In the genomic region with DNA sequence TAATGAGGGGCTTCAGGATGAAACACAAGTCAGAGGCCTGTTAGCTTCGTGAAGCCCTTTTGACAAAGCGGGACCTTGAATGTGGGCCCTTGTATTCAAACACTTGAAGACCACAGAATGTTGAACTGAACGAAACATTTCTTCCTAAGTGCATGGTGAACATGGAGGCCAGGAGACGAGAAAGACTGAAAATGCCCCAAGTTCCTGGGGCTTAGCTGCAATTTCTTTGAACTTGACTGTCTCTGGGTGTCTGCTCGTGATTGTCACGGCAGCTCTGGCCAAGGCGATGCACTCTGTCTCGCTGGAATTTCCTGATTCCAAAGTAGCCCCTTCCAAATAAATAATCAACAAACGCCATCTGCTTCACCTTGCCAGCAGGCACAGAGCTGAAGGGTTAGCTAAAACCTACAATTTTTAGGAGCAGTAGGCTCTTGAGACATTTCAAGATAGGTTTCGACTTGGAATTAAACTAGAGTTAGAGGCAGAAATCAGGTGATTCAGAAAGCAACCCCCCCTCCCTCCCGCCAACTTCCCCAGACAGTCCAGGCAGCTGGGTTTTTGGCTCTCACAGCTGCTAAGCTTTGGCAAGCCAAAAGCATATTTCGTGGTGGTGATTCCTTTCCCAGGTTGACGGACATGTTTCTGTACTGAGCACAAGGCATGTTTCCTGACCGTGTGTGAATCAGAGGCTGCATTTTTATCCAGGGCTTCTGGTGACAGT, we compare ENCODE assay signal across 8 cellular contexts. TPM values are rescaled to one million over a fixed set of nuclear protein-coding genes. Genes with fewer than 3 reads are reported as not detected.
DNase-seq lines count a peak whose midpoint lies in the region; ATAC-seq, FAIRE-seq and TF ChIP-seq lines count a peak whose summit lies in the region.

No MANE protein-coding gene starts in this region.

- no peaks in the 10 kb centered on the region for H4K20me1 ChIP-seq in astrocyte (ENCODE audit: insufficient read depth, low read length)

- no peaks in the 10 kb centered on the region for H3K36me3 Mint-ChIP-seq in astrocyte (ENCODE audit: low read depth, unreplicated experiment)
- no peaks in the 10 kb centered on the region for H3K36me3 Mint-ChIP-seq in stimulated activated naive B cell treated with anti-CD40 and anti-IgM and Interleukin-4, amounts not matched to agents 10 μg/mL and 1 μg/mL and 100 μg/mL, for 72 hours

- H3K9me3 ChIP-seq in astrocyte (ENCODE audit: insufficient read depth, low read depth, low read length), result no peaks in the 10 kb centered on the region

- H3K4me3 Mint-ChIP-seq in astrocyte (ENCODE audit: unreplicated experiment), result peak overlapping the region; percentile 13
- H3K4me3 Mint-ChIP-seq in stimulated activated naive B cell treated with anti-CD40 and anti-IgM and Interleukin-4, amounts not matched to agents 10 μg/mL and 1 μg/mL and 100 μg/mL, for 72 hours, result no peak overlapping the region

- H3K27ac Mint-ChIP-seq in astrocyte (ENCODE audit: unreplicated experiment), result peak overlapping the region; percentile 97
- H3K27ac Mint-ChIP-seq in stimulated activated naive B cell treated with anti-CD40 and anti-IgM and Interleukin-4, amounts not matched to agents 10 μg/mL and 1 μg/mL and 100 μg/mL, for 72 hours, result peak overlapping the region; percentile 44

- no peaks in the 10 kb centered on the region for H3K27me3 Mint-ChIP-seq in astrocyte (ENCODE audit: low read depth, unreplicated experiment)
- H3K27me3 Mint-ChIP-seq in stimulated activated naive B cell treated with anti-CD40 and anti-IgM and Interleukin-4, amounts not matched to agents 10 μg/mL and 1 μg/mL and 100 μg/mL, for 72 hours, result no peaks in the 10 kb centered on the region

- peak overlapping the region; percentile 57 for H2AFZ ChIP-seq in astrocyte (ENCODE audit: low read depth, low read length)

- no peak for ATAC-seq in stimulated activated naive B cell treated with anti-CD40 and anti-IgM and Interleukin-4, amounts not matched to agents 10 μg/mL and 1 μg/mL and 100 μg/mL, for 72 hours (replicated peaks)
- no peak for ATAC-seq in GM21576 (IDR thresholded peaks at IDR 0.05; ENCODE audit: unreplicated experiment)

- H3K4me2 ChIP-seq in astrocyte (ENCODE audit: low read length), result peak overlapping the region; percentile 87

- peak overlapping the region; percentile 82 for H3K9ac ChIP-seq in astrocyte (ENCODE audit: low read length)

- no peaks in the 10 kb centered on the region for H3K36me3 ChIP-seq in astrocyte (ENCODE audit: insufficient read depth, low read length)

- DNase-seq in DMS 273 treated with DMSO at 0.1 percent for 48 hours (lab: John Stamatoyannopoulos, UW) (peak; percentile 62), NCI-H1105 treated with DMSO at 0.1 percent for 48 hours (lab: John Stamatoyannopoulos, UW) (peak; percentile 76), astrocyte (ENCODE audit: low read depth) (peak; percentile 98), iris pigment epithelial cell (ENCODE audit: low read depth) (peak; percentile 98), NCI-H1436 (lab: John Stamatoyannopoulos, UW) (no peak)
- DNase-seq in stimulated activated naive B cell treated with anti-CD40 and anti-IgM and Interleukin-4, amounts not matched to agents 10 μg/mL and 1 μg/mL and 100 μg/mL, for 72 hours, result no peak
- DNase-seq in activated CD4-positive, alpha-beta T cell treated with anti-CD3 and anti-CD28 coated beads, Interleukin-2, amount 50 U/mL, for 48 hours, result no peak

- no peak for FAIRE-seq in astrocyte (lab: Jason Lieb, UNC)

- no peaks in the 10 kb centered on the region for H3K9me3 Mint-ChIP-seq in astrocyte (ENCODE audit: unreplicated experiment)
- no peaks in the 10 kb centered on the region for H3K9me3 Mint-ChIP-seq in stimulated activated naive B cell treated with anti-CD40 and anti-IgM and Interleukin-4, amounts not matched to agents 10 μg/mL and 1 μg/mL and 100 μg/mL, for 72 hours

- H3K4me3 ChIP-seq in astrocyte (ENCODE audit: insufficient read depth, low read depth, low read length), result peak overlapping the region; percentile 19

- TF ChIP-seq CTCF in astrocyte (IDR thresholded peaks at IDR 0.05; ENCODE audit: insufficient read depth, low read depth, low read length), result no peak

- peak overlapping the region; percentile 96 for H3K27ac ChIP-seq in astrocyte (ENCODE audit: low read depth, low read length)

- no peaks in the 10 kb centered on the region for H3K79me2 ChIP-seq in astrocyte (ENCODE audit: insufficient read depth, low read length)

- H3K4me1 Mint-ChIP-seq in astrocyte (ENCODE audit: low read depth, unreplicated experiment), result peaks cover 72% of the 10 kb centered on the region
- peaks cover 49 to 68% of the 10 kb centered on the region in 2 donors for H3K4me1 Mint-ChIP-seq in stimulated activated naive B cell treated with anti-CD40 and anti-IgM and Interleukin-4, amounts not matched to agents 10 μg/mL and 1 μg/mL and 100 μg/mL, for 72 hours

- H3K27me3 ChIP-seq in astrocyte (ENCODE audit: insufficient read depth, low read length), result no peaks in the 10 kb centered on the region

- peaks cover 82% of the 10 kb centered on the region for H3K4me1 ChIP-seq in astrocyte (ENCODE audit: insufficient read depth, low read length)

RNA-seq across cellular contexts. Expression of a gene that starts 13.5 kb away (rescaled TPM):
- 42.7 and 55.3 TPM in 2 replicates for total RNA-seq in astrocyte

RNA-seq across cellular contexts. Expression of a gene that starts 56.1 kb away (rescaled TPM):
- total RNA-seq in astrocyte, result 16.7 and 20.2 TPM in 2 replicates

Comparison
In these comparisons a context has a peak if more than half of its experiments do, and no peak if none do; other contexts are left out.
1. DNase-seq: peak in DMS 273 treated with DMSO at 0.1 percent for 48 hours (single experiment), NCI-H1105 treated with DMSO at 0.1 percent for 48 hours (single experiment), astrocyte (single experiment) and iris pigment epithelial cell (single experiment); none in stimulated activated naive B cell treated with anti-CD40 and anti-IgM and Interleukin-4, amounts not matched to agents 10 μg/mL and 1 μg/mL and 100 μg/mL, for 72 hours (single experiment), activated CD4-positive, alpha-beta T cell treated with anti-CD3 and anti-CD28 coated beads, Interleukin-2, amount 50 U/mL, for 48 hours (0 of 2) and NCI-H1436 (single experiment).